In the genomic region with DNA sequence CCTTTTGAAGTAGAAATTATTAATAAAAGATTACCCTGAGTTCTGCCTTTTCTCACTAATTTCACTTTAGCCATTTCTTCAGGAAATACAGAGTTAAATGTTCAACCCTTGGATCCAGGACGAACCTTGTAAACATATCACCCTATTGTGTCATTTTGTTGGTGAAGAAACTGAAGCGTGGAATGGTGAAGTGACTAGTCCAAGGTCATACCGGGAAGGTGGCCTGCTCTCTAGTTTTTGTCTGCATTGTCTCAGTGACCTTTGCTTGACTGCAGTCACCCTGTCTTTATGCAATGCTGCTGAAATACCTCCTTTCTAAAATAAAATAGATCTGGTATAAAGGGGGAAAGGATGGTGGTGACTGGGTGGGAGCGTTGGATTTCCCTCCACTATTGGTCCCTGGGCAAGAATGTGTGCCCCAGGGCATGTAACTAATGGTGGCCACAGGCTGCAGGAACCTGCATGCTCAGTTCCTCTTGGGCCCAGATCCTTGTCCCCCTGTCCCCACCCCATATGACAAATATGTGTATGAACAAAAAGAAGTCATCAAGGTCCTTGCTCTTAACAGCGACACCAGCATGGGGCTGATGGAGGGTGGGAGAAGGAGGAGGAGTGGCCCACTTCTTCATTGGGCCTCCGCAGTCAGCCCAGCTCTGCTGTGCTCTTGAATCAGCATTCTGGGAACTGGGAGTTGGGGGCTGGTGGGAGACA, we compare ENCODE assay signal across 1 cellular context.
TF ChIP-seq lines count a peak whose summit lies in the region.

No MANE protein-coding gene starts in this region.

TF ChIP-seq in GM12878, 131 proteins besides CTCF, POLR2A, EP300 and RAD21 (continued from another document and continues in another):
- TF ChIP-seq ZNF687 (IDR thresholded peaks at IDR 0.05) (peak; percentile 82; the same call in 1 of the 2 replicates), NR2C2 (IDR thresholded peaks at IDR 0.05; ENCODE audit: borderline replicate concordance, control insufficient read depth, insufficient read length, low read depth) (no peak), FOXM1 (IDR thresholded peaks at IDR 0.05; ENCODE audit: low read depth, low read length) (no peak), TARDBP (IDR thresholded peaks at IDR 0.05; ENCODE audit: borderline replicate concordance) (no peak), GATAD2B (conservative IDR thresholded peaks at IDR 0.05; ENCODE audit: low read depth) (peak; percentile 46), SMAD1 (IDR thresholded peaks at IDR 0.05; ENCODE audit: low read depth, partially characterized antibody) (no peak), CBX5 (IDR thresholded peaks at IDR 0.05; ENCODE audit: low read depth) (no peak), BACH1 (IDR thresholded peaks at IDR 0.05; ENCODE audit: borderline replicate concordance) (no peak), FOS (IDR thresholded peaks at IDR 0.05; ENCODE audit: borderline replicate concordance, extremely low read depth, insufficient read length) (no peak), ZNF384 (IDR thresholded peaks at IDR 0.05; ENCODE audit: borderline replicate concordance, low read depth, low read length) (no peak), RUNX3 (IDR thresholded peaks at IDR 0.05; ENCODE audit: low read length) (no peak), RFX5 (IDR thresholded peaks at IDR 0.05; ENCODE audit: low read depth, low read length) (no peak), ZNF592 (IDR thresholded peaks at IDR 0.05) (no peak), TCF3 (IDR thresholded peaks at IDR 0.05; ENCODE audit: borderline replicate concordance, insufficient read depth, low read depth, low read length) (0 out of 2 replicates have a peak, but pooled peaks have one; percentile 37), MTA2 (IDR thresholded peaks at IDR 0.05; ENCODE audit: low read depth) (0 out of 2 replicates have a peak, but pooled peaks have one; percentile 7), ESRRA (IDR thresholded peaks at IDR 0.05; ENCODE audit: low read length) (no peak), IKZF1 (conservative IDR thresholded peaks at IDR 0.05) (peak; percentile 25; the same call in 1 of the 2 replicates), ZBTB33 (IDR thresholded peaks at IDR 0.05) (no peak), CEBPZ (IDR thresholded peaks at IDR 0.05; ENCODE audit: low read depth, low read length) (no peak; the same call in 1 of the 2 replicates), PAX8 (IDR thresholded peaks at IDR 0.05) (no peak), CREM (IDR thresholded peaks at IDR 0.05; ENCODE audit: low read depth) (no peak), YY1 (IDR thresholded peaks at IDR 0.05; ENCODE audit: low read depth, low read length) (peak; percentile 59; the same call in 1 of the 2 replicates), ZBTB40 (IDR thresholded peaks at IDR 0.05; ENCODE audit: borderline replicate concordance) (no peak), BRCA1 (IDR thresholded peaks at IDR 0.05; ENCODE audit: low read depth, low read length) (no peak), NRF1 (conservative IDR thresholded peaks at IDR 0.05; ENCODE audit: low read depth, low read length) (no peak), IKZF2 (IDR thresholded peaks at IDR 0.05) (peak in 1 of 2 experiments; percentile 40; a peak in 1 of 4 replicates), BHLHE40 (IDR thresholded peaks at IDR 0.05; ENCODE audit: borderline replicate concordance in 1 of 2, low read depth in 2 of 2, low read length in 1 of 2) (0 out of 4 replicates have a peak, but pooled peaks of 1 of the 2 experiments have one; percentile 4), HSF1 (IDR thresholded peaks at IDR 0.05; ENCODE audit: low read depth, low read length) (no peak), ZNF24 (IDR thresholded peaks at IDR 0.05) (no peak), CBX3 (IDR thresholded peaks at IDR 0.05; ENCODE audit: borderline replicate concordance, low read depth) (no peak), RB1 (IDR thresholded peaks at IDR 0.05; ENCODE audit: borderline replicate concordance) (no peak), LARP7 (IDR thresholded peaks at IDR 0.05) (0 out of 2 replicates have a peak, but pooled peaks have one; percentile 27), HDAC2 (IDR thresholded peaks at IDR 0.05) (no peak)
- TF ChIP-seq, protein P1, sequence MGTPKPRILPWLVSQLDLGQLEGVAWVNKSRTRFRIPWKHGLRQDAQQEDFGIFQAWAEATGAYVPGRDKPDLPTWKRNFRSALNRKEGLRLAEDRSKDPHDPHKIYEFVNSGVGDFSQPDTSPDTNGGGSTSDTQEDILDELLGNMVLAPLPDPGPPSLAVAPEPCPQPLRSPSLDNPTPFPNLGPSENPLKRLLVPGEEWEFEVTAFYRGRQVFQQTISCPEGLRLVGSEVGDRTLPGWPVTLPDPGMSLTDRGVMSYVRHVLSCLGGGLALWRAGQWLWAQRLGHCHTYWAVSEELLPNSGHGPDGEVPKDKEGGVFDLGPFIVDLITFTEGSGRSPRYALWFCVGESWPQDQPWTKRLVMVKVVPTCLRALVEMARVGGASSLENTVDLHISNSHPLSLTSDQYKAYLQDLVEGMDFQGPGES (IDR thresholded peaks at IDR 0.05): no peak
